Comparison of ENCODE assay signal across 17 cellular contexts in genomic region chr10:88944813-88945212, GRCh38. TPM values are rescaled to one million over a fixed set of nuclear protein-coding genes. Genes with fewer than 3 reads are reported as not detected.
DNase-seq lines count a peak whose midpoint lies in the region; ATAC-seq and TF ChIP-seq lines count a peak whose summit lies in the region.
"Had no signal": no experiment of that assay in that cellular context is flagged by ENCODE, and none has a peak within 500 bp of the region (broad histone marks: within the 10 kb centered on the region; RNA-seq: fewer than 3 reads in every experiment).

No MANE protein-coding gene starts in this region.

- peak overlapping the region; percentile 43 for H3K27ac ChIP-seq in muscle layer of colon (ENCODE audit: low read depth, low read length)
- H3K27ac ChIP-seq: lower lobe of right lung, WERI-Rb-1 had no signal

- no peaks in the 10 kb centered on the region for H3K9me3 ChIP-seq in muscle layer of colon (ENCODE audit: low read length)
- H3K9me3 ChIP-seq: HAP-1, lower lobe of right lung had no signal

- H3K9ac ChIP-seq in muscle layer of colon (ENCODE audit: low read length): peak overlapping the region; percentile 2

- TF ChIP-seq CTCF in GM06990 (IDR thresholded peaks at IDR 0.05; ENCODE audit: insufficient read depth, low read length, poor library complexity, severe bottlenecking): no peak

- ATAC-seq in GM19438 (IDR thresholded peaks at IDR 0.05; ENCODE audit: low read depth, unreplicated experiment) (peak; percentile 75), HG03175 (IDR thresholded peaks at IDR 0.05; ENCODE audit: unreplicated experiment) (peak; percentile 47), left lobe of liver (no peak)
- ATAC-seq: lower lobe of right lung had no signal

- peaks cover 11% of the 10 kb centered on the region for H3K4me1 Mint-ChIP-seq in T-helper 2 cell treated with Interferon-gamma antibody and Interleukin-4, amounts not matched to agents 5 μg/mL and 100 μg/mL, for 36 hours (ENCODE audit: low read depth)

- H3K27me3 Mint-ChIP-seq in T-helper 2 cell treated with Interferon-gamma antibody and Interleukin-4, amounts not matched to agents 5 μg/mL and 100 μg/mL, for 36 hours (ENCODE audit: low read depth): no peaks in the 10 kb centered on the region

- H3K27me3 ChIP-seq in GM06990 (replicated peaks; ENCODE audit: control insufficient read depth, insufficient read depth, low read length): no peaks in the 10 kb centered on the region
- no peaks in the 10 kb centered on the region for H3K27me3 ChIP-seq in muscle layer of colon (ENCODE audit: control insufficient read depth in 1 of 2, insufficient read depth in 2 of 2, low read length in 2 of 2)

- peaks cover 70% of the 10 kb centered on the region for H3K4me1 ChIP-seq in muscle layer of colon (ENCODE audit: insufficient read depth, low read length)
- H3K4me1 ChIP-seq: HAP-1, lower lobe of right lung had no signal

- H3K4me3 ChIP-seq in GM06990 (replicated peaks; ENCODE audit: low read depth, low read length): no peak overlapping the region
- H3K4me3 ChIP-seq in muscle layer of colon (ENCODE audit: low read depth in 1 of 2, low read length in 2 of 2): no peak overlapping the region
- H3K4me3 ChIP-seq: HAP-1, lower lobe of right lung had no signal

- no peak overlapping the region for H3K27ac Mint-ChIP-seq in T-helper 2 cell treated with Interferon-gamma antibody and Interleukin-4, amounts not matched to agents 5 μg/mL and 100 μg/mL, for 36 hours
- H3K27ac Mint-ChIP-seq: dendritic cell treated with granulocyte-macrophage colony-stimulating factor and Interleukin-4, amounts not matched to agents 40 ng/mL and 50 ng/mL, for 4 days had no signal

- H3K4me3 Mint-ChIP-seq in T-helper 2 cell treated with Interferon-gamma antibody and Interleukin-4, amounts not matched to agents 5 μg/mL and 100 μg/mL, for 36 hours: no peak overlapping the region
- H3K4me3 Mint-ChIP-seq: dendritic cell treated with granulocyte-macrophage colony-stimulating factor and Interleukin-4, amounts not matched to agents 40 ng/mL and 50 ng/mL, for 4 days had no signal

- H3K9me3 Mint-ChIP-seq in T-helper 2 cell treated with Interferon-gamma antibody and Interleukin-4, amounts not matched to agents 5 μg/mL and 100 μg/mL, for 36 hours: no peaks in the 10 kb centered on the region
- H3K9me3 Mint-ChIP-seq: dendritic cell treated with granulocyte-macrophage colony-stimulating factor and Interleukin-4, amounts not matched to agents 40 ng/mL and 50 ng/mL, for 4 days had no signal

- H3K36me3 ChIP-seq in GM06990 (ENCODE audit: control insufficient read depth, insufficient read depth, low read length) (peaks cover 5% of the 10 kb centered on the region), muscle layer of colon (ENCODE audit: insufficient read depth, low read length) (peaks cover 87% of the 10 kb centered on the region)
- H3K36me3 ChIP-seq: HAP-1, WERI-Rb-1 had no signal

- H3K36me3 Mint-ChIP-seq in T-helper 2 cell treated with Interferon-gamma antibody and Interleukin-4, amounts not matched to agents 5 μg/mL and 100 μg/mL, for 36 hours (ENCODE audit: low read depth): peaks cover 3% of the 10 kb centered on the region

- peak; percentile 39 for DNase-seq in GM06990 (ENCODE audit: extremely low read depth, insufficient read length)
- DNase-seq in NCI-H82 treated with DMSO at 0.1 percent for 48 hours (lab: John Stamatoyannopoulos, UW; ENCODE audit: unreplicated experiment): no peak
- no peak for DNase-seq in left lobe of liver (ENCODE audit: low spot score)
- no peak for DNase-seq in T-helper 2 cell treated with Interferon-gamma antibody and Interleukin-4, amounts not matched to agents 5 μg/mL and 100 μg/mL, for 36 hours (ENCODE audit: low spot score)
- no peak for DNase-seq in Ammon's horn (ENCODE audit: low spot score)
- DNase-seq: activated T-cell treated with anti-CD3 and anti-CD28 coated beads, Interleukin-2, amount 50 U/mL, for 1 hour; anterior cingulate cortex; IMR-90; lower lobe of right lung; NCI-H1694; stimulated activated CD8-positive, alpha-beta memory T cell treated with anti-CD3 and anti-CD28 coated beads, Interleukin-4, amount 100 ng/mL, for 48 hours; WERI-Rb-1 had no signal

RNA-seq across cellular contexts. Expression of gene ACTA2, which starts 7.8 kb away (rescaled TPM):
- total RNA-seq in left lobe of liver: 17.0 TPM

RNA-seq across cellular contexts. Expression of gene FAS, which starts 45.8 kb away (rescaled TPM):
- total RNA-seq in left lobe of liver: 13.0 TPM
